8 cellular contexts compared by ENCODE assay signal in genomic region chr4:169010125-169011023, GRCh38. TPM values are rescaled to one million over a fixed set of nuclear protein-coding genes. Genes with fewer than 3 reads are reported as not detected.
DNase-seq lines count a peak whose midpoint lies in the region; ATAC-seq, FAIRE-seq and TF ChIP-seq lines count a peak whose summit lies in the region.

Gene CBR4, minus strand, starts transcription at chr4:169010255. Its CDS starts 166 bp downstream, at chr4:169010089.

- peak; percentile 98 for FAIRE-seq in kidney (lab: Jason Lieb, UNC)

- peak; percentile 97 for ATAC-seq in GM19035 (IDR thresholded peaks at IDR 0.05; ENCODE audit: unreplicated experiment)
- peak; percentile 98 for ATAC-seq in HG03378 (IDR thresholded peaks at IDR 0.05; ENCODE audit: unreplicated experiment)

- peaks cover 4 to 5% of the 10 kb centered on the region in 2 donors for H3K4me1 ChIP-seq in kidney (ENCODE audit: control insufficient read depth in 1 of 2, insufficient read depth in 1 of 2, low read depth in 1 of 2, low read length in 2 of 2)

- no peaks in the 10 kb centered on the region for H3K36me3 ChIP-seq in kidney (ENCODE audit: control insufficient read depth in 1 of 2, insufficient read depth in 2 of 2, low read length in 2 of 2)

- peak; percentile 96 for DNase-seq in AG20443 (ENCODE audit: low spot score)
- peak; percentile 94 for DNase-seq in NCI-H460 (ENCODE audit: extremely low read depth, low read depth)
- DNase-seq in activated CD4-positive, alpha-beta T cell treated with anti-CD3 and anti-CD28 coated beads for 1 hour, result peak; percentile 93
- DNase-seq in chondrocyte (ENCODE audit: low spot score), result peak; percentile 99
- peak; percentile 99 for DNase-seq in kidney
- peak; percentile 93 for DNase-seq in stimulated activated CD4-positive, alpha-beta T cell treated with anti-CD3 and anti-CD28 coated beads, Interleukin-15, amount 100 ng/mL, for 48 hours (ENCODE audit: low read depth in 2 of 2)

- peaks cover 1% of the 10 kb centered on the region for H3K36me3 Mint-ChIP-seq in chondrocyte (ENCODE audit: low read depth)

- H3K9ac ChIP-seq in kidney (ENCODE audit: low read length in 2 of 2), result peak within 1 kb of the TSS; percentile 94 to 98

- H3K9me3 ChIP-seq in kidney (ENCODE audit: control insufficient read depth in 1 of 2, low read length in 2 of 2), result no peaks in the 10 kb centered on the region

- H3K27ac ChIP-seq in kidney (ENCODE audit: low read depth in 2 of 2, low read length in 2 of 2), result peak within 1 kb of the TSS; percentile 93 to 95

- no peaks in the 10 kb centered on the region for H3K9me3 Mint-ChIP-seq in chondrocyte (ENCODE audit: low read depth)

- peaks cover 48% of the 10 kb centered on the region for H3K4me1 Mint-ChIP-seq in chondrocyte (ENCODE audit: low read depth)

- peak within 1 kb of the TSS; percentile 93 for H3K4me3 Mint-ChIP-seq in chondrocyte (ENCODE audit: unreplicated experiment)

- H3K4me3 ChIP-seq in kidney (ENCODE audit: low read length in 2 of 2), result peak within 1 kb of the TSS; percentile 78 to 94

- peak; percentile 75 for TF ChIP-seq CTCF in chondrocyte (IDR thresholded peaks at IDR 0.05)
- TF ChIP-seq CTCF in kidney (IDR thresholded peaks at IDR 0.05; ENCODE audit: borderline replicate concordance, extremely low read depth, insufficient read depth), result peak; percentile 13

- no peaks in the 10 kb centered on the region for H3K27me3 Mint-ChIP-seq in chondrocyte (ENCODE audit: low read depth)

- intact Hi-C loops in kidney (cut with DNase I), result no loop called here

- H3K27ac Mint-ChIP-seq in chondrocyte (ENCODE audit: unreplicated experiment), result peak within 1 kb of the TSS; percentile 98

RNA-seq across cellular contexts. Expression of gene CBR4, which starts in this region (rescaled TPM):
- total RNA-seq in NCI-H460 (2014; rRNA removed; shearing (Covaris generic)), result 12.4 and 14.8 TPM in 2 replicates
- 23.0 and 31.2 TPM in 2 replicates for polyA plus RNA-seq in NCI-H460 (2014; cell fraction: nucleus; rRNA removed)
- total RNA-seq in chondrocyte (15.2 to 19.7 TPM (median 15.7 TPM) in 3 replicates), kidney (28.6 TPM)
- polyA plus RNA-seq in kidney (ENCODE audit: insufficient read depth, low read depth, low replicate concordance), result 24.1 TPM

Comparison
In these comparisons a context has a peak if more than half of its experiments do, and no peak if none do; other contexts are left out.
1. Peak in every context shown above with its lines: DNase-seq, ATAC-seq, H3K4me3 ChIP-seq and H3K27ac ChIP-seq.